2 cellular contexts compared by ENCODE assay signal in the genomic region with DNA sequence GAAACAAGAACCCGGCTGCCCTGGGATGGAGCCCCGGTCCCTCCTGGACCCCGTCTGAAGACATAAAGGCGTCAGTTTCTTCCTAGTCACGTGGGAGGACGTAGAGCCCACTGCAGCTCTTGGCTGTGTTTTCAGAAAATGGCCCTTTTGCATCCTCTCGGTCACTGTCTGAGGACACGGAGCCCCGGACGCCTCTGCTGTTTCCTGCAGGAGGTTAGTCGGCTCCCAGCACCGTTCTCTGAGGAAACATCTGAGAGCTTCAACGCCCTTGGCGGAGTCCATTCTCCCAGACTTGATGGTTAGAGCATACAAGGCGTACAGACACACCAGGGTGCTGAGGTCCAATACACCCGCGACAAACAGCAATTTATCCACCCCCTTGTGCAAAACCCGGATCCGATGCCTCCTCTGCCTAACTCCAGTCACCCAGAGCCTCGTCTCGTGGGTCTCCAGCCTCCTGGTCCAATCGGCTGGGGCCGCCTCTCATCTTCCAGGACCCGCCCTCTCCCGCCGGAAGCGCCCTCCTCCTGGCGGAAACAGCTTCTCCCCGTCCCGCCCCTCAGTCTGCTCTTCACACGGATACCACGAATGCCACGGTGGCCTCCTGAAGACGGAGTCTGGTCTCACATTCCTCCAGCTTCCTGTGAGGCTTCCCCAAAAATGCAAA.
TF ChIP-seq lines count a peak whose summit lies in the region.

No MANE protein-coding gene starts in this region.

TF ChIP-seq in SK-N-SH, 30 proteins besides CTCF, POLR2A, EP300 and RAD21 (continued from another document):
- TF ChIP-seq TAF1 (IDR thresholded peaks at IDR 0.05; ENCODE audit: borderline replicate concordance, low read depth, low read length) (no peak), YY1 (IDR thresholded peaks at IDR 0.05; ENCODE audit: low read depth) (no peak), CHD2 (IDR thresholded peaks at IDR 0.05; ENCODE audit: low read length, partially characterized antibody) (no peak), FOXJ3 (CRISPR knock-in tag; IDR thresholded peaks at IDR 0.05) (no peak), TCF12 (IDR thresholded peaks at IDR 0.05) (no peak)
- TF ChIP-seq, protein P1, sequence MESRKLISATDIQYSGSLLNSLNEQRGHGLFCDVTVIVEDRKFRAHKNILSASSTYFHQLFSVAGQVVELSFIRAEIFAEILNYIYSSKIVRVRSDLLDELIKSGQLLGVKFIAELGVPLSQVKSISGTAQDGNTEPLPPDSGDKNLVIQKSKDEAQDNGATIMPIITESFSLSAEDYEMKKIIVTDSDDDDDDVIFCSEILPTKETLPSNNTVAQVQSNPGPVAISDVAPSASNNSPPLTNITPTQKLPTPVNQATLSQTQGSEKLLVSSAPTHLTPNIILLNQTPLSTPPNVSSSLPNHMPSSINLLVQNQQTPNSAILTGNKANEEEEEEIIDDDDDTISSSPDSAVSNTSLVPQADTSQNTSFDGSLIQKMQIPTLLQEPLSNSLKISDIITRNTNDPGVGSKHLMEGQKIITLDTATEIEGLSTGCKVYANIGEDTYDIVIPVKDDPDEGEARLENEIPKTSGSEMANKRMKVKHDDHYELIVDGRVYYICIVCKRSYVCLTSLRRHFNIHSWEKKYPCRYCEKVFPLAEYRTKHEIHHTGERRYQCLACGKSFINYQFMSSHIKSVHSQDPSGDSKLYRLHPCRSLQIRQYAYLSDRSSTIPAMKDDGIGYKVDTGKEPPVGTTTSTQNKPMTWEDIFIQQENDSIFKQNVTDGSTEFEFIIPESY (IDR thresholded peaks at IDR 0.05; ENCODE audit: borderline replicate concordance, low read depth): no peak
- TF ChIP-seq, protein P2, sequence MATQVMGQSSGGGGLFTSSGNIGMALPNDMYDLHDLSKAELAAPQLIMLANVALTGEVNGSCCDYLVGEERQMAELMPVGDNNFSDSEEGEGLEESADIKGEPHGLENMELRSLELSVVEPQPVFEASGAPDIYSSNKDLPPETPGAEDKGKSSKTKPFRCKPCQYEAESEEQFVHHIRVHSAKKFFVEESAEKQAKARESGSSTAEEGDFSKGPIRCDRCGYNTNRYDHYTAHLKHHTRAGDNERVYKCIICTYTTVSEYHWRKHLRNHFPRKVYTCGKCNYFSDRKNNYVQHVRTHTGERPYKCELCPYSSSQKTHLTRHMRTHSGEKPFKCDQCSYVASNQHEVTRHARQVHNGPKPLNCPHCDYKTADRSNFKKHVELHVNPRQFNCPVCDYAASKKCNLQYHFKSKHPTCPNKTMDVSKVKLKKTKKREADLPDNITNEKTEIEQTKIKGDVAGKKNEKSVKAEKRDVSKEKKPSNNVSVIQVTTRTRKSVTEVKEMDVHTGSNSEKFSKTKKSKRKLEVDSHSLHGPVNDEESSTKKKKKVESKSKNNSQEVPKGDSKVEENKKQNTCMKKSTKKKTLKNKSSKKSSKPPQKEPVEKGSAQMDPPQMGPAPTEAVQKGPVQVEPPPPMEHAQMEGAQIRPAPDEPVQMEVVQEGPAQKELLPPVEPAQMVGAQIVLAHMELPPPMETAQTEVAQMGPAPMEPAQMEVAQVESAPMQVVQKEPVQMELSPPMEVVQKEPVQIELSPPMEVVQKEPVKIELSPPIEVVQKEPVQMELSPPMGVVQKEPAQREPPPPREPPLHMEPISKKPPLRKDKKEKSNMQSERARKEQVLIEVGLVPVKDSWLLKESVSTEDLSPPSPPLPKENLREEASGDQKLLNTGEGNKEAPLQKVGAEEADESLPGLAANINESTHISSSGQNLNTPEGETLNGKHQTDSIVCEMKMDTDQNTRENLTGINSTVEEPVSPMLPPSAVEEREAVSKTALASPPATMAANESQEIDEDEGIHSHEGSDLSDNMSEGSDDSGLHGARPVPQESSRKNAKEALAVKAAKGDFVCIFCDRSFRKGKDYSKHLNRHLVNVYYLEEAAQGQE (IDR thresholded peaks at IDR 0.05; ENCODE audit: low read depth, low read length): no peak
TF ChIP-seq in SK-N-SH: peak in this region for 0.

TF ChIP-seq in SK-N-SH treated with all-trans-retinoic acid at 6 μM for 48 hours, 23 proteins besides CTCF, POLR2A, EP300 and RAD21 (continued from another document):
- TF ChIP-seq PPARA (CRISPR knock-in tag; IDR thresholded peaks at IDR 0.05; ENCODE audit: borderline replicate concordance) (no peak), GLIS3 (CRISPR knock-in tag; IDR thresholded peaks at IDR 0.05) (no peak), ZFP30 (CRISPR knock-in tag; IDR thresholded peaks at IDR 0.05) (no peak), RARB (CRISPR knock-in tag; IDR thresholded peaks at IDR 0.05) (no peak), ZNF70 (CRISPR knock-in tag; IDR thresholded peaks at IDR 0.05) (no peak), CSDC2 (CRISPR knock-in tag; IDR thresholded peaks at IDR 0.05) (no peak), SNAI2 (CRISPR knock-in tag; IDR thresholded peaks at IDR 0.05) (no peak)
- TF ChIP-seq, protein P3, sequence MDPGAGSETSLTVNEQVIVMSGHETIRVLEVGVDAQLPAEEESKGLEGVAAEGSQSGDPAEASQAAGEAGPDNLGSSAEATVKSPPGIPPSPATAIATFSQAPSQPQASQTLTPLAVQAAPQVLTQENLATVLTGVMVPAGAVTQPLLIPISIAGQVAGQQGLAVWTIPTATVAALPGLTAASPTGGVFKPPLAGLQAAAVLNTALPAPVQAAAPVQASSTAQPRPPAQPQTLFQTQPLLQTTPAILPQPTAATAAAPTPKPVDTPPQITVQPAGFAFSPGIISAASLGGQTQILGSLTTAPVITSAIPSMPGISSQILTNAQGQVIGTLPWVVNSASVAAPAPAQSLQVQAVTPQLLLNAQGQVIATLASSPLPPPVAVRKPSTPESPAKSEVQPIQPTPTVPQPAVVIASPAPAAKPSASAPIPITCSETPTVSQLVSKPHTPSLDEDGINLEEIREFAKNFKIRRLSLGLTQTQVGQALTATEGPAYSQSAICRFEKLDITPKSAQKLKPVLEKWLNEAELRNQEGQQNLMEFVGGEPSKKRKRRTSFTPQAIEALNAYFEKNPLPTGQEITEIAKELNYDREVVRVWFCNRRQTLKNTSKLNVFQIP (CRISPR knock-in tag; IDR thresholded peaks at IDR 0.05; ENCODE audit: borderline replicate concordance, low read depth): no peak
- TF ChIP-seq, protein P4, sequence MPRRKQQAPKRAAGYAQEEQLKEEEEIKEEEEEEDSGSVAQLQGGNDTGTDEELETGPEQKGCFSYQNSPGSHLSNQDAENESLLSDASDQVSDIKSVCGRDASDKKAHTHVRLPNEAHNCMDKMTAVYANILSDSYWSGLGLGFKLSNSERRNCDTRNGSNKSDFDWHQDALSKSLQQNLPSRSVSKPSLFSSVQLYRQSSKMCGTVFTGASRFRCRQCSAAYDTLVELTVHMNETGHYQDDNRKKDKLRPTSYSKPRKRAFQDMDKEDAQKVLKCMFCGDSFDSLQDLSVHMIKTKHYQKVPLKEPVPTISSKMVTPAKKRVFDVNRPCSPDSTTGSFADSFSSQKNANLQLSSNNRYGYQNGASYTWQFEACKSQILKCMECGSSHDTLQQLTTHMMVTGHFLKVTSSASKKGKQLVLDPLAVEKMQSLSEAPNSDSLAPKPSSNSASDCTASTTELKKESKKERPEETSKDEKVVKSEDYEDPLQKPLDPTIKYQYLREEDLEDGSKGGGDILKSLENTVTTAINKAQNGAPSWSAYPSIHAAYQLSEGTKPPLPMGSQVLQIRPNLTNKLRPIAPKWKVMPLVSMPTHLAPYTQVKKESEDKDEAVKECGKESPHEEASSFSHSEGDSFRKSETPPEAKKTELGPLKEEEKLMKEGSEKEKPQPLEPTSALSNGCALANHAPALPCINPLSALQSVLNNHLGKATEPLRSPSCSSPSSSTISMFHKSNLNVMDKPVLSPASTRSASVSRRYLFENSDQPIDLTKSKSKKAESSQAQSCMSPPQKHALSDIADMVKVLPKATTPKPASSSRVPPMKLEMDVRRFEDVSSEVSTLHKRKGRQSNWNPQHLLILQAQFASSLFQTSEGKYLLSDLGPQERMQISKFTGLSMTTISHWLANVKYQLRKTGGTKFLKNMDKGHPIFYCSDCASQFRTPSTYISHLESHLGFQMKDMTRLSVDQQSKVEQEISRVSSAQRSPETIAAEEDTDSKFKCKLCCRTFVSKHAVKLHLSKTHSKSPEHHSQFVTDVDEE (CRISPR knock-in tag; IDR thresholded peaks at IDR 0.05): no peak
